In the genomic region with DNA sequence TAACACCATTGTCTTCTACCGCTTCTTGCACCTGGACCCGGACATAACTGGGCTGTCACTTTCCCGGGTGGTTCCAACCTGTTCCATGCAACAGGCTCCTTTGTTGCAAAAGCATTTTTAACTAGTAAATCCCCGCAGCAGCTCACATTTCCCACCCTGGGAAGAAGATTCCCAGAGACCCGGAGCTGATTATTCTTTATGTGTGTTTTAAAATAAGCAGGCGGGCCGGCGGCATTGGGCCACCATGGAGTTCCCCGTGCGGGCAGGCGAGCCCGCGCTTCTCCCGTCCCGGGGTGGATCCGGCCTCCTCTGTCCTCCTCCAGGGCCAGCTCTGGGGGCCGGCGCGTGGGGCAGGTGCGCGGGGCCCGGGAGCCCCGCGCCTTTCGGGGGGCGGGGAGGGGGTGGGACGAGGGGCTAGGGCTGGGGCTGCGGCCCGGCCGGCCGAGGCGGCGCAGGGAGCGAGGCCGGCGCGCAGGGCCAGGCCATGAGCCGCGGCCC, we compare ENCODE assay signal across 8 cellular contexts. TPM values are rescaled to one million over a fixed set of nuclear protein-coding genes. Genes with fewer than 3 reads are reported as not detected.
DNase-seq lines count a peak whose midpoint lies in the region; ATAC-seq, FAIRE-seq and TF ChIP-seq lines count a peak whose summit lies in the region.

No MANE protein-coding gene starts in this region.

- TF ChIP-seq CTCF in BJ (IDR thresholded peaks at IDR 0.05; ENCODE audit: insufficient read depth, low read depth, low read length) (no peak), HepG2 (CRISPR knock-in tag; IDR thresholded peaks at IDR 0.05) (no peak)

- H3K27me3 ChIP-seq in BJ (ENCODE audit: control insufficient read depth, insufficient read depth, low read length) = no peaks in the 10 kb centered on the region
- H3K27me3 ChIP-seq in HUES48 (ENCODE audit: control insufficient read depth, insufficient read depth, low read length) = peaks cover 12% of the 10 kb centered on the region
- no peaks in the 10 kb centered on the region; a peak in 1 of 5 replicates for H3K27me3 ChIP-seq in HepG2 (ENCODE audit: control insufficient read depth in 1 of 2, insufficient read depth in 2 of 2, low read length in 2 of 2)
- no peaks in the 10 kb centered on the region for H3K27me3 ChIP-seq in thymus (ENCODE audit: control insufficient read depth, insufficient read depth)

- no peak for TF ChIP-seq RAD21 in HepG2 (CRISPR knock-in tag; IDR thresholded peaks at IDR 0.05)

- no peak for FAIRE-seq in HepG2 (lab: Jason Lieb, UNC)

- no peak overlapping the region for H2AFZ ChIP-seq in HepG2 (ENCODE audit: low read length)

- TF ChIP-seq POLR2A in HepG2 (IDR thresholded peaks at IDR 0.05; ENCODE audit: insufficient read depth in 1 of 2, low read depth in 2 of 2, low read length in 2 of 2) = no peak

- peaks cover 53% of the 10 kb centered on the region for H3K79me2 ChIP-seq in HepG2 (ENCODE audit: insufficient read depth, low read length)

- H3K9me3 ChIP-seq in HUES48 (ENCODE audit: control insufficient read depth, insufficient read depth, low read length) = no peaks in the 10 kb centered on the region
- H3K9me3 ChIP-seq in HepG2 (ENCODE audit: low read length) = no peaks in the 10 kb centered on the region
- H3K9me3 ChIP-seq in thymus (ENCODE audit: control insufficient read depth) = no peaks in the 10 kb centered on the region

- peak overlapping the region; percentile 100 for H3K4me2 ChIP-seq in HepG2 (ENCODE audit: low read depth, low read length)

- 1% methylated on average over 8 of the region's 39 CpGs for WGBS in HepG2 (ENCODE audit: low lambda C conversion rate)
- under 1% methylated on average over 39 of the region's 39 CpGs for WGBS in thymus

- DNase-seq in BJ (ENCODE audit: low read depth) (no peak), amniotic epithelial cell (ENCODE audit: low read depth) (peak; percentile 14), HepG2 (ENCODE audit: low spot score) (no peak)

- H3K36me3 ChIP-seq in BJ (ENCODE audit: control insufficient read depth, insufficient read depth, low read length) (peaks cover 7% of the 10 kb centered on the region), HUES48 (ENCODE audit: control insufficient read depth, insufficient read depth, low read length) (peaks cover 26% of the 10 kb centered on the region), HepG2 (replicated peaks in 1 of 2; ENCODE audit: control insufficient read depth in 1 of 2, insufficient read depth in 2 of 2, low read length in 2 of 2) (peaks cover 3 to 19% of the 10 kb centered on the region in 2 experiments; a peak in 2 of 5 replicates), thymus (ENCODE audit: control insufficient read depth, insufficient read depth) (peaks cover 18% of the 10 kb centered on the region)

- POLR2A ChIA-PET in BJ (lab: Charles Lee) = no interaction called here
- POLR2A ChIA-PET in HepG2 (lab: Yijun Ruan, JAX) = interaction anchor here (0.9 to 2.4 kb wide), 2 partner anchors 64 to 67 kb away, joined by 3 to 6 read pairs; partner anchors contain the start of gene JPT2

- BruUV-seq in HepG2 (replicated peaks; lab: Mats Ljungman, UMichigan) = no TSS peak

- peaks cover 5% of the 10 kb centered on the region; the same call in 1 of the 2 replicates for H3K4me1 ChIP-seq in HUES48 (ENCODE audit: control insufficient read depth, insufficient read depth, low read length)
- H3K4me1 ChIP-seq in HepG2 (ENCODE audit: insufficient read depth, low read length) = peaks cover 35% of the 10 kb centered on the region
- H3K4me1 ChIP-seq in thymus (ENCODE audit: control insufficient read depth, insufficient read depth, low read length) = peaks cover 24% of the 10 kb centered on the region

- H3K4me3 ChIP-seq in BJ (ENCODE audit: low read depth, low read length) (peak overlapping the region; percentile 86), HUES48 (ENCODE audit: low read depth, low read length) (peak overlapping the region; percentile 82), HepG2 (replicated peaks in 1 of 3; ENCODE audit: insufficient read depth in 1 of 3, low read depth in 2 of 3, low read length in 3 of 3) (peak overlapping the region; percentile 86 to 93 (median 92)), thymus (ENCODE audit: low read length) (peak overlapping the region; percentile 95)

- no peak for TF ChIP-seq EP300 in HepG2 (IDR thresholded peaks at IDR 0.05; ENCODE audit: low read depth in 2 of 2, low read length in 2 of 2)
- TF ChIP-seq EP300 in HepG2 (CRISPR knock-in tag; IDR thresholded peaks at IDR 0.05; ENCODE audit: borderline replicate concordance) = no peak

- ATAC-seq in HepG2 (no peak), HG02759 (IDR thresholded peaks at IDR 0.05; ENCODE audit: unreplicated experiment) (no peak), HG03280 (IDR thresholded peaks at IDR 0.05; ENCODE audit: unreplicated experiment) (no peak), GM18858 (IDR thresholded peaks at IDR 0.05; ENCODE audit: unreplicated experiment) (no peak)

- no peak overlapping the region for H3K9ac ChIP-seq in HUES48 (ENCODE audit: low read depth, low read length)
- peak overlapping the region; percentile 82 for H3K9ac ChIP-seq in HepG2 (ENCODE audit: insufficient read depth, low read depth, low read length)

- H3K27ac ChIP-seq in HUES48 (ENCODE audit: low read depth, low read length) (no peak overlapping the region), HepG2 (ENCODE audit: extremely low read length, insufficient read depth, low read length) (peak overlapping the region; percentile 65), thymus (ENCODE audit: low read depth) (no peak overlapping the region)

- H4K20me1 ChIP-seq in HepG2 (ENCODE audit: insufficient read depth, low read length) = no peaks in the 10 kb centered on the region

- intact Hi-C loops in HepG2 (cut with micrococcal nuclease; ENCODE audit: unreplicated experiment) = loop anchor here (10.0 kb wide), 1 partner anchor 91 kb away; the partner anchor contains the start of gene MAPK8IP3

- in situ Hi-C loops in HepG2 (cut with HindIII; ENCODE audit: extremely low pct_ligation_motif_present, low pct_unique_long_range_greater_than_20kb) = no loop called here

- CTCF ChIA-PET in BJ (lab: Yijun Ruan, JAX) (no interaction called here), HepG2 (lab: Yijun Ruan, JAX; ENCODE audit: low intra/inter-chr PET ratio, low total read pairs) (no interaction called here)

TF ChIP-seq in HepG2, 621 proteins besides CTCF, POLR2A, EP300 and RAD21 (continues in another document):
- TF ChIP-seq MED8 (CRISPR knock-in tag; IDR thresholded peaks at IDR 0.05; ENCODE audit: insufficient replicate concordance) (no peak), BRCA1 (CRISPR knock-in tag; IDR thresholded peaks at IDR 0.05) (no peak), ZSCAN29 (CRISPR knock-in tag; conservative IDR thresholded peaks at IDR 0.05) (no peak)

RNA-seq across cellular contexts. Expression of gene CRAMP1, which starts 1.6 kb away (rescaled TPM):
- polyA plus RNA-seq in BJ (2011; rRNA removed) = 5.2 and 8.0 TPM in 2 replicates
- 9.2 and 9.4 TPM in 2 replicates for polyA minus RNA-seq in BJ (2011; rRNA and poly(A)+ RNA removed)
- 6.6 and 6.8 TPM in 2 replicates for total RNA-seq in HepG2 (2016; rRNA removed; fragmentation: Illumina TruSeq; extraction: Trizol)
- 4.6 and 4.8 TPM in 2 replicates for total RNA-seq in HepG2 (2016; cell fraction: cytosol; rRNA removed; fragmentation: Illumina TruSeq; extraction: Trizol; ENCODE audit: low read depth)
- total RNA-seq in HepG2 (2016; cell fraction: insoluble cytoplasmic fraction; rRNA removed; fragmentation: Illumina TruSeq; extraction: Trizol) = 4.8 and 6.7 TPM in 2 replicates
- 3.4 and 4.3 TPM in 2 replicates for total RNA-seq in HepG2 (2016; cell fraction: membrane; rRNA removed; fragmentation: Illumina TruSeq; extraction: Trizol)
- total RNA-seq in HepG2 (2016; cell fraction: nucleus; rRNA removed; fragmentation: Illumina TruSeq; extraction: Trizol) = 8.4 and 8.5 TPM in 2 replicates
- polyA plus RNA-seq in HepG2 (2011; rRNA removed) = 9.7 and 13.0 TPM in 2 replicates
- polyA plus RNA-seq in HepG2 (2011; cell fraction: cytosol; rRNA removed) = 5.7 and 6.6 TPM in 2 replicates
- polyA plus RNA-seq in HepG2 (2011; cell fraction: nucleus; rRNA removed) = 25.2 and 30.8 TPM in 2 replicates
- 6.5 and 9.3 TPM in 2 replicates for polyA plus RNA-seq in HepG2 (2012)
- polyA plus RNA-seq in HepG2 (2016; cell fraction: cytosol; fragmentation: Illumina TruSeq; extraction: Trizol; ENCODE audit: low read depth) = 0.15 and 0.21 TPM in 2 replicates
- 3.6 and 5.5 TPM in 2 replicates for polyA plus RNA-seq in HepG2 (2016; cell fraction: insoluble cytoplasmic fraction; fragmentation: Illumina TruSeq; extraction: Trizol; ENCODE audit: low read depth)
- 0.46 and 0.65 TPM in 2 replicates for polyA plus RNA-seq in HepG2 (2016; cell fraction: membrane; fragmentation: Illumina TruSeq; extraction: Trizol; ENCODE audit: low read depth)
- polyA plus RNA-seq in HepG2 (2016; cell fraction: nucleus; fragmentation: Illumina TruSeq; extraction: Trizol; ENCODE audit: insufficient read depth, low read depth) = 24.3 and 25.2 TPM in 2 replicates
- polyA minus RNA-seq in HepG2 (2011; rRNA and poly(A)+ RNA removed; ENCODE audit: low replicate concordance) = 18.6 and 18.8 TPM in 2 replicates
- polyA minus RNA-seq in HepG2 (2011; cell fraction: cytosol; rRNA and poly(A)+ RNA removed) = 7.2 and 8.2 TPM in 2 replicates
- polyA minus RNA-seq in HepG2 (2011; cell fraction: nucleus; rRNA and poly(A)+ RNA removed) = 9.7 and 13.7 TPM in 2 replicates
- polyA plus RNA-seq in thymus = 12.2 TPM

RNA-seq across cellular contexts. Expression of gene IFT140, which starts 1.9 kb away (rescaled TPM):
- polyA plus RNA-seq in BJ (2011; rRNA removed) (5.3 and 10.4 TPM in 2 replicates), HepG2 (2011; rRNA removed) (5.8 and 7.0 TPM in 2 replicates), thymus (12.0 TPM)
- polyA minus RNA-seq in BJ (2011; rRNA and poly(A)+ RNA removed) = 15.0 and 25.1 TPM in 2 replicates
- total RNA-seq in HepG2 (2016; rRNA removed; fragmentation: Illumina TruSeq; extraction: Trizol) = 7.8 and 9.5 TPM in 2 replicates
- 2.3 and 2.6 TPM in 2 replicates for total RNA-seq in HepG2 (2016; cell fraction: cytosol; rRNA removed; fragmentation: Illumina TruSeq; extraction: Trizol; ENCODE audit: low read depth)
- 7.1 and 10.5 TPM in 2 replicates for total RNA-seq in HepG2 (2016; cell fraction: insoluble cytoplasmic fraction; rRNA removed; fragmentation: Illumina TruSeq; extraction: Trizol)
- 3.8 TPM in 2 replicates for total RNA-seq in HepG2 (2016; cell fraction: membrane; rRNA removed; fragmentation: Illumina TruSeq; extraction: Trizol)
- 11.8 and 12.8 TPM in 2 replicates for total RNA-seq in HepG2 (2016; cell fraction: nucleus; rRNA removed; fragmentation: Illumina TruSeq; extraction: Trizol)
- 2.9 and 4.1 TPM in 2 replicates for polyA plus RNA-seq in HepG2 (2011; cell fraction: cytosol; rRNA removed)
- polyA plus RNA-seq in HepG2 (2011; cell fraction: nucleus; rRNA removed) = 37.4 and 49.4 TPM in 2 replicates
- 6.3 and 6.8 TPM in 2 replicates for polyA plus RNA-seq in HepG2 (2012)
- polyA plus RNA-seq in HepG2 (2016; cell fraction: cytosol; fragmentation: Illumina TruSeq; extraction: Trizol; ENCODE audit: low read depth) = 0.67 and 0.86 TPM in 2 replicates
- 3.7 and 5.8 TPM in 2 replicates for polyA plus RNA-seq in HepG2 (2016; cell fraction: insoluble cytoplasmic fraction; fragmentation: Illumina TruSeq; extraction: Trizol; ENCODE audit: low read depth)
- 1.1 and 1.2 TPM in 2 replicates for polyA plus RNA-seq in HepG2 (2016; cell fraction: membrane; fragmentation: Illumina TruSeq; extraction: Trizol; ENCODE audit: low read depth)
- 22.2 TPM in 2 replicates for polyA plus RNA-seq in HepG2 (2016; cell fraction: nucleus; fragmentation: Illumina TruSeq; extraction: Trizol; ENCODE audit: insufficient read depth, low read depth)
- polyA minus RNA-seq in HepG2 (2011; rRNA and poly(A)+ RNA removed; ENCODE audit: low replicate concordance) = 16.9 and 18.0 TPM in 2 replicates
- polyA minus RNA-seq in HepG2 (2011; cell fraction: cytosol; rRNA and poly(A)+ RNA removed) = 3.3 and 3.7 TPM in 2 replicates
- polyA minus RNA-seq in HepG2 (2011; cell fraction: nucleus; rRNA and poly(A)+ RNA removed) = 21.0 and 26.9 TPM in 2 replicates
